25 cellular contexts compared by ENCODE assay signal in genomic region chr16:69590590-69590989, GRCh38. TPM values are rescaled to one million over a fixed set of nuclear protein-coding genes. Genes with fewer than 3 reads are reported as not detected.
A peak's percentile ranks its signal among the peaks of the same experiment; 100 is the strongest.
DNase-seq lines count a peak whose midpoint lies in the region; ATAC-seq, FAIRE-seq and TF ChIP-seq lines count a peak whose summit lies in the region.
"Had no signal": no experiment of that assay in that cellular context is flagged by ENCODE, and none has a peak within 500 bp of the region (broad histone marks: within the 10 kb centered on the region; RNA-seq: fewer than 3 reads in every experiment).

No MANE protein-coding gene starts in this region.

- H4K20me1 ChIP-seq in K562 (replicated peaks; ENCODE audit: control insufficient read depth, insufficient read depth, low read length) (no peaks in the 10 kb centered on the region), PC-3 (ENCODE audit: low read length) (no peaks in the 10 kb centered on the region)

- H2AFZ ChIP-seq in K562 (ENCODE audit: low read depth, low read length) (no peak overlapping the region), PC-3 (ENCODE audit: low read length) (no peak overlapping the region)
- H2AFZ ChIP-seq: GM23338 had no signal

- BruUV-seq in K562 (replicated peaks; lab: Mats Ljungman, UMichigan) (no TSS peak), PC-3 (replicated peaks; lab: Mats Ljungman, UMichigan) (no TSS peak)

- H3K27ac ChIP-seq in cardiac muscle cell = peak overlapping the region; percentile 67
- no peak overlapping the region for H3K27ac ChIP-seq in right atrium auricular region
- peak overlapping the region; percentile 37; the same call in 1 of the 2 replicates for H3K27ac ChIP-seq in RWPE1
- H3K27ac ChIP-seq in K562 (ENCODE audit: extremely low read depth, low read depth, low read length) = peak overlapping the region; percentile 46; the same call in 1 of the 3 replicates
- H3K27ac ChIP-seq in PC-3 (ENCODE audit: low read length) = no peak overlapping the region
- H3K27ac ChIP-seq: HL-60 had no signal

- peaks cover 10% of the 10 kb centered on the region for H3K4me1 ChIP-seq in cardiac muscle cell (ENCODE audit: low read depth)
- H3K4me1 ChIP-seq in right atrium auricular region = peaks cover 0 to 20% of the 10 kb centered on the region in 2 donors
- H3K4me1 ChIP-seq in K562 (replicated peaks in 1 of 2; ENCODE audit: control insufficient read depth in 2 of 2, insufficient read depth in 2 of 2, low read length in 2 of 2) = peaks cover 0 to 23% of the 10 kb centered on the region in 2 experiments; a peak in 3 of 5 replicates
- peaks cover 5% of the 10 kb centered on the region; the same call in 1 of the 2 replicates for H3K4me1 ChIP-seq in PC-3 (ENCODE audit: insufficient read depth, low read length)
- H3K4me1 ChIP-seq: BE2C had no signal

- H3K4me2 ChIP-seq in K562 (ENCODE audit: insufficient read depth, low read length) (no peak overlapping the region), PC-3 (ENCODE audit: low read length) (no peak overlapping the region)
- H3K4me2 ChIP-seq: GM23338 had no signal

- TF ChIP-seq POLR2A in K562 (conservative IDR thresholded peaks at IDR 0.05) = no peak

- WGBS in K562 (ENCODE audit: insufficient coverage, low coverage, missing lambda C conversion rate) = 34% methylated on average over 3 of the region's 3 CpGs

- POLR2A ChIA-PET in RWPE1 (lab: Yijun Ruan, JAX; ENCODE audit: low non-redundant PET) = no interaction called here
- POLR2A ChIA-PET in K562 (lab: Yijun Ruan, JAX) = interaction anchor here (1.0 to 1.6 kb wide), 2 partner anchors 14 to 24 kb away, joined by 3 read pairs; no protein-coding TSS in a partner anchor
- POLR2A ChIA-PET in PC-3 (lab: Charles Lee; ENCODE audit: unreplicated experiment) = no interaction called here

- no peaks in the 10 kb centered on the region for H3K27me3 Mint-ChIP-seq in nephron progenitor cell (ENCODE audit: low read depth, poor library complexity)
- no peaks in the 10 kb centered on the region for H3K27me3 Mint-ChIP-seq in glutamatergic neuron (ENCODE audit: unreplicated experiment)
- H3K27me3 Mint-ChIP-seq: CD8-positive, alpha-beta memory T cell had no signal

- TF ChIP-seq CTCF in cardiac muscle cell (IDR thresholded peaks at IDR 0.05; ENCODE audit: low read depth, low read length) (no peak), right atrium auricular region (IDR thresholded peaks at IDR 0.05) (no peak), RWPE1 (conservative IDR thresholded peaks at IDR 0.05; ENCODE audit: low read depth) (no peak), K562 (IDR thresholded peaks at IDR 0.05 in 2 of 3, conservative IDR thresholded peaks at IDR 0.05 in 1 of 3; ENCODE audit: insufficient read depth in 2 of 3, low read depth in 1 of 3, low read length in 3 of 3) (no peak), nephron progenitor cell (IDR thresholded peaks at IDR 0.05) (no peak), PC-3 (conservative IDR thresholded peaks at IDR 0.05; ENCODE audit: low read depth, low read length) (no peak), glutamatergic neuron (IDR thresholded peaks at IDR 0.05; ENCODE audit: partially characterized antibody, unreplicated experiment) (no peak)

- H3K9me3 Mint-ChIP-seq in nephron progenitor cell (no peaks in the 10 kb centered on the region), glutamatergic neuron (ENCODE audit: unreplicated experiment) (no peaks in the 10 kb centered on the region)
- H3K9me3 Mint-ChIP-seq: CD4-positive, CD25-positive, alpha-beta regulatory T cell; CD8-positive, alpha-beta memory T cell; GM23338; HFFc6 had no signal

- FAIRE-seq in K562 (lab: Jason Lieb, UNC) = no peak
- FAIRE-seq: A204.1, D721Med, G401.6, GM12891, GM18507, H54 had no signal

- H3K27ac Mint-ChIP-seq in nephron progenitor cell = peak overlapping the region; percentile 79
- H3K27ac Mint-ChIP-seq in glutamatergic neuron (ENCODE audit: unreplicated experiment) = no peak overlapping the region
- H3K27ac Mint-ChIP-seq: GM23338 had no signal

- no peaks in the 10 kb centered on the region for H3K9me1 ChIP-seq in K562 (ENCODE audit: control insufficient read depth, insufficient read depth, low read length)

- H3K4me3 ChIP-seq in cardiac muscle cell (no peak overlapping the region), right atrium auricular region (no peak overlapping the region), K562 (no peak overlapping the region), PC-3 (ENCODE audit: low read length) (no peak overlapping the region)
- H3K4me3 ChIP-seq: GM23338 had no signal

- H3K9me3 ChIP-seq in cardiac muscle cell (ENCODE audit: low read depth) = no peaks in the 10 kb centered on the region
- no peaks in the 10 kb centered on the region for H3K9me3 ChIP-seq in right atrium auricular region
- no peaks in the 10 kb centered on the region for H3K9me3 ChIP-seq in K562 (replicated peaks; ENCODE audit: control insufficient read depth, insufficient read depth, low read depth, low read length)
- no peaks in the 10 kb centered on the region for H3K9me3 ChIP-seq in PC-3 (ENCODE audit: low read length)
- H3K9me3 ChIP-seq: BE2C had no signal

- no peak overlapping the region for H3K9ac ChIP-seq in K562 (ENCODE audit: insufficient read depth in 1 of 2, low read depth in 2 of 2, low read length in 2 of 2)
- no peak overlapping the region for H3K9ac ChIP-seq in PC-3 (ENCODE audit: low read length)

- in situ Hi-C loops in K562 (cut with MboI) = no loop called here

- H3K79me2 ChIP-seq in K562 (ENCODE audit: control insufficient read depth, insufficient read depth, low read length) (peaks cover 75% of the 10 kb centered on the region), PC-3 (ENCODE audit: low read length) (peaks cover 59% of the 10 kb centered on the region)

- TF ChIP-seq EP300 in K562 (IDR thresholded peaks at IDR 0.05; ENCODE audit: low read length) = no peak

- H3K36me3 ChIP-seq in cardiac muscle cell = no peaks in the 10 kb centered on the region
- no peaks in the 10 kb centered on the region for H3K36me3 ChIP-seq in right atrium auricular region
- peaks cover 3% of the 10 kb centered on the region; the same call in 1 of the 3 replicates for H3K36me3 ChIP-seq in K562 (ENCODE audit: control insufficient read depth, insufficient read depth, low read length)
- H3K36me3 ChIP-seq in PC-3 (ENCODE audit: low read depth, low read length) = no peaks in the 10 kb centered on the region

- H3K4me3 Mint-ChIP-seq in nephron progenitor cell = no peak overlapping the region
- H3K4me3 Mint-ChIP-seq in glutamatergic neuron (ENCODE audit: unreplicated experiment) = no peak overlapping the region
- H3K4me3 Mint-ChIP-seq: CD8-positive, alpha-beta memory T cell; GM23338; HFFc6 had no signal

- no peaks in the 10 kb centered on the region for H3K4me1 Mint-ChIP-seq in nephron progenitor cell
- H3K4me1 Mint-ChIP-seq in glutamatergic neuron (ENCODE audit: low read depth, unreplicated experiment) = no peaks in the 10 kb centered on the region
- H3K4me1 Mint-ChIP-seq: GM23338 had no signal

- CTCF ChIA-PET in RWPE1 (lab: Yijun Ruan, JAX) = no interaction called here
- CTCF ChIA-PET in K562 (lab: Yijun Ruan, JAX; ENCODE audit: low intra/inter-chr PET ratio) = no interaction called here
- CTCF ChIA-PET in PC-3 (lab: Charles Lee) = no interaction called here

- H3K36me3 Mint-ChIP-seq in nephron progenitor cell (ENCODE audit: low read depth) = peaks cover 11% of the 10 kb centered on the region
- H3K36me3 Mint-ChIP-seq in glutamatergic neuron (ENCODE audit: unreplicated experiment) = no peaks in the 10 kb centered on the region

- no peaks in the 10 kb centered on the region for H3F3A ChIP-seq in PC-3 (ENCODE audit: low read length, unreplicated experiment)

- TF ChIP-seq RAD21 in K562 (CRISPR knock-in tag; conservative IDR thresholded peaks at IDR 0.05 in 1 of 2, IDR thresholded peaks at IDR 0.05 in 1 of 2) = no peak

- DNase-seq in cardiac muscle cell (ENCODE audit: low read depth in 1 of 2, low spot score in 1 of 2) (no peak), right atrium auricular region (ENCODE audit: low spot score) (no peak), RWPE1 (ENCODE audit: low spot score) (no peak), K562 (ENCODE audit: extremely low read depth in 1 of 4, low spot score in 3 of 4) (peak; percentile 18 to 53 (median 36)), nephron progenitor cell (no peak), PC-3 (no peak), glutamatergic neuron (no peak), globus pallidus (ENCODE audit: low spot score) (no peak)
- DNase-seq: ACHN; BE2C; C1 segment of cervical spinal cord; CD4-positive, CD25-positive, alpha-beta regulatory T cell; CD8-positive, alpha-beta memory T cell; COR-L47; HFFc6; IMR-90 had no signal

- no peaks in the 10 kb centered on the region for H3K9me2 ChIP-seq in PC-3 (replicated peaks; ENCODE audit: low read length)

- H3K27me3 ChIP-seq in cardiac muscle cell (no peaks in the 10 kb centered on the region), right atrium auricular region (no peaks in the 10 kb centered on the region), K562 (ENCODE audit: control insufficient read depth in 2 of 2, insufficient read depth in 2 of 2, low read length in 2 of 2) (no peaks in the 10 kb centered on the region), PC-3 (ENCODE audit: low read length) (no peaks in the 10 kb centered on the region)
- H3K27me3 ChIP-seq: BE2C had no signal

- intact Hi-C loops in K562 (cut with micrococcal nuclease) = no loop called here
- intact Hi-C loops in PC-3 (cut with micrococcal nuclease) = no loop called here

- ATAC-seq in K562 (peak; percentile 55), PC-3 (no peak)
- ATAC-seq: GM23338, HCT116 had no signal

RNA-seq across cellular contexts. Expression of gene NFAT5, which starts 24.8 kb away (rescaled TPM):
- total RNA-seq in cardiac muscle cell (10.6 and 15.9 TPM in 2 replicates), right atrium auricular region (10 to 100 TPM; 16.4 to 22.6 TPM), K562 (2014; rRNA removed) (4.3 and 6.9 TPM in 2 replicates), K562 (2014; rRNA removed; fragmentation: Illumina TruSeq; extraction: Trizol) (11.1 and 12.4 TPM in 2 replicates), K562 (2015; rRNA removed; fragmentation: Illumina TruSeq; extraction: Trizol) (15.2 and 15.3 TPM in 2 replicates), K562 (2021) (15.1 and 17.3 TPM in 2 replicates), PC-3 (2014; rRNA removed) (11.4 and 14.3 TPM in 2 replicates), glutamatergic neuron (ENCODE audit: unreplicated experiment) (26.3 TPM)
- polyA plus RNA-seq in cardiac muscle cell (6.2 and 8.9 TPM in 2 replicates), K562 (2011; rRNA removed) (20.5 and 20.7 TPM in 2 replicates), K562 (2014; fragmentation: Illumina TruSeq; extraction: Trizol) (12.2 and 13.4 TPM in 2 replicates), K562 (2014; fragmentation: Nextera tagmentation; extraction: Ambion mirVana) (1 to 10 TPM in 1 of 2 experiments, under 1 TPM in 1; 0.78 to 1.6 TPM), K562 (2014; rRNA removed) (8.6 and 8.8 TPM in 2 replicates)
- 50.5 and 147 TPM in 2 replicates for total RNA-seq in K562 (2011; cell fraction: chromatin; rRNA removed; ENCODE audit: low replicate concordance)
- total RNA-seq in K562 (2011; cell fraction: nucleolus; rRNA removed) = 18.5 and 31.5 TPM in 2 replicates
- 46.2 and 74.0 TPM in 2 replicates for total RNA-seq in K562 (2011; cell fraction: nucleoplasm; rRNA removed)
- 7.0 and 8.9 TPM in 2 replicates for polyA plus RNA-seq in K562 (2011; cell fraction: cytosol; rRNA removed)
- polyA plus RNA-seq in K562 (2011; cell fraction: nucleus; rRNA removed) = 21.7 and 33.1 TPM in 2 replicates
- 4.5 and 4.7 TPM in 2 replicates for polyA plus RNA-seq in K562 (2012)
- 66.5 and 69.2 TPM in 2 replicates for polyA minus RNA-seq in K562 (2011; rRNA and poly(A)+ RNA removed)
- 20.5 and 22.2 TPM in 2 replicates for polyA minus RNA-seq in K562 (2011; cell fraction: cytosol; rRNA and poly(A)+ RNA removed)
- 21.0 and 32.2 TPM in 2 replicates for polyA minus RNA-seq in K562 (2011; cell fraction: nucleus; rRNA and poly(A)+ RNA removed)

Comparison
In these comparisons a context has a peak if more than half of its experiments do, and no peak if none do; other contexts are left out.
1. H3K27ac ChIP-seq: peak in cardiac muscle cell (single experiment), RWPE1 (single experiment) and K562 (single experiment); none in right atrium auricular region (0 of 2) and PC-3 (single experiment).
2. DNase-seq: peak in K562 (4 of 4); none in cardiac muscle cell (0 of 2), right atrium auricular region (single experiment), RWPE1 (single experiment), nephron progenitor cell (single experiment), PC-3 (single experiment), glutamatergic neuron (single experiment) and globus pallidus (single experiment).